Comparison of ENCODE assay signal across 9 cellular contexts in the genomic region with DNA sequence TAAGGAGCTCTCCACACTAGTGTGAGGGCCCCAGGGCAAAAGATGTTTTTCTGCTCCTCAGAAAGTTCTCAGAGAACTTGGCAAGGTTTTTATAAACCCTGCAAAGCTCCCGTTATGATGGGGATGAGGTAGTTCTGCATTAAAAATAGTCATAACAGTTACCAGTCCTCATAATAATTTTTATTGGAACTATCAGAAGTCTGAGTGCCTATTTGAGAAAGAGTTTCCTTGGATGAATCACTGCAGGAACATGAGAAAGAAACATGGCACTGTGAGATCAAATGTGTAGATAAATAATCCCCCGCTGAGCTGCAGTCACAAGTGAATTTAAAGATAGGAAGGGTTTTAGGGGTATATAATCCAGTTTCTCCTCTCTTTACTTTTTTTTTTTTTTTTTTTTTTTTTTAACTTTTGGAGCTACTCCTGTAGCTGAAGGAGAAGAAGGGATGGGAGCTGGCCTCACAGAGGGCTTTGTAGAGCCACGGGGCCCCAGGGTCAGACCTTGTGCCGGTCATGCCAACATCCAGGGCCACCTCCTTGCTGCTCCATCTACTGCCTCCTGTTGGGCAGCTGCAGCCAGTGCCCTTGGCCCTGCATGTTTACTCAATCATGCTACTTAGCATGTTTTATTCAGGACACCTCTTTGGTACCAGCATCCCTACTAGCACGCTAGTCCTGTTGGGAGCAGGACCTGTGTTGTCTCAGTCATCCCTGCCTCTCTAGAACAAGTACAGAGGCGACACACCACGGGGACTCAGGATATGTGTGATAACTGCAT. TPM values are rescaled to one million over a fixed set of nuclear protein-coding genes. Genes with fewer than 3 reads are reported as not detected.
DNase-seq lines count a peak whose midpoint lies in the region; ATAC-seq and TF ChIP-seq lines count a peak whose summit lies in the region.
"Had no signal": no experiment of that assay in that cellular context is flagged by ENCODE, and none has a peak within 500 bp of the region (broad histone marks: within the 10 kb centered on the region; RNA-seq: fewer than 3 reads in every experiment).

No MANE protein-coding gene starts in this region.

- no peak overlapping the region for H3K4me3 ChIP-seq in fibroblast of the aortic adventitia (ENCODE audit: low read depth, low read length)
- no peak overlapping the region for H3K4me3 ChIP-seq in upper lobe of left lung

- peak overlapping the region; percentile 99 for H3K27ac Mint-ChIP-seq in activated naive CD4-positive, alpha-beta T cell treated with anti-CD3 and anti-CD28 coated beads, Interleukin-2, amount 50 U/mL, for 24 hours
- peak overlapping the region; percentile 96 for H3K27ac Mint-ChIP-seq in activated CD8-positive, alpha-beta T cell treated with anti-CD3 and anti-CD28 coated beads for 36 hours

- TF ChIP-seq CTCF in activated CD8-positive, alpha-beta T cell treated with anti-CD3 and anti-CD28 coated beads for 36 hours (IDR thresholded peaks at IDR 0.05), result peak; percentile 51
- TF ChIP-seq CTCF in fibroblast of the aortic adventitia (IDR thresholded peaks at IDR 0.05; ENCODE audit: insufficient read depth, low read length) (no peak), upper lobe of left lung (IDR thresholded peaks at IDR 0.05) (no peak)

- no peaks in the 10 kb centered on the region for H3K9me3 Mint-ChIP-seq in activated naive CD4-positive, alpha-beta T cell treated with anti-CD3 and anti-CD28 coated beads, Interleukin-2, amount 50 U/mL, for 24 hours
- H3K9me3 Mint-ChIP-seq in activated CD8-positive, alpha-beta T cell treated with anti-CD3 and anti-CD28 coated beads for 36 hours, result no peaks in the 10 kb centered on the region

- no peaks in the 10 kb centered on the region for H3K27me3 Mint-ChIP-seq in activated naive CD4-positive, alpha-beta T cell treated with anti-CD3 and anti-CD28 coated beads, Interleukin-2, amount 50 U/mL, for 24 hours
- H3K27me3 Mint-ChIP-seq in activated CD8-positive, alpha-beta T cell treated with anti-CD3 and anti-CD28 coated beads for 36 hours, result no peaks in the 10 kb centered on the region

- peaks cover 51 to 67% (median 54%) of the 10 kb centered on the region in 4 donors for H3K4me1 ChIP-seq in upper lobe of left lung

- H3K36me3 Mint-ChIP-seq in activated naive CD4-positive, alpha-beta T cell treated with anti-CD3 and anti-CD28 coated beads, Interleukin-2, amount 50 U/mL, for 24 hours, result peaks cover 29% of the 10 kb centered on the region
- H3K36me3 Mint-ChIP-seq in activated CD8-positive, alpha-beta T cell treated with anti-CD3 and anti-CD28 coated beads for 36 hours (ENCODE audit: low read depth), result peaks cover 86% of the 10 kb centered on the region

- no peak for TF ChIP-seq EP300 in upper lobe of left lung (IDR thresholded peaks at IDR 0.05)

- no peaks in the 10 kb centered on the region for H3K36me3 ChIP-seq in upper lobe of left lung

- WGBS in upper lobe of left lung, 2 donors, result 79 to 83% methylated on average over 7 of the region's 7 CpGs

- H3K9me3 ChIP-seq in upper lobe of left lung, result no peaks in the 10 kb centered on the region

- H3K27me3 ChIP-seq in upper lobe of left lung, result no peaks in the 10 kb centered on the region

- no peak for TF ChIP-seq POLR2A in upper lobe of left lung (IDR thresholded peaks at IDR 0.05)

- DNase-seq in activated naive CD4-positive, alpha-beta T cell (lab: John Stamatoyannopoulos, UW), result no peak
- peak; percentile 47 for DNase-seq in activated CD8-positive, alpha-beta T cell treated with anti-CD3 and anti-CD28 coated beads for 36 hours
- peak; percentile 45 for DNase-seq in fibroblast of the aortic adventitia (ENCODE audit: low read depth)
- no peak for DNase-seq in upper lobe of left lung
- DNase-seq in hepatic stellate cell (ENCODE audit: low spot score), result no peak
- DNase-seq in NCI-H2227 treated with DMSO at 0.1 percent for 48 hours (lab: John Stamatoyannopoulos, UW), result no peak
- DNase-seq: NCI-H1105 had no signal

- peak overlapping the region in 3 of 4 donors; percentile 13 to 31 (median 20) for H3K27ac ChIP-seq in upper lobe of left lung

- H3K4me3 Mint-ChIP-seq in activated naive CD4-positive, alpha-beta T cell treated with anti-CD3 and anti-CD28 coated beads, Interleukin-2, amount 50 U/mL, for 24 hours, result peak overlapping the region; percentile 84
- peak overlapping the region; percentile 68 for H3K4me3 Mint-ChIP-seq in activated CD8-positive, alpha-beta T cell treated with anti-CD3 and anti-CD28 coated beads for 36 hours

- no peak for ATAC-seq in activated CD8-positive, alpha-beta T cell treated with anti-CD3 and anti-CD28 coated beads for 36 hours
- ATAC-seq in upper lobe of left lung (ENCODE audit: low FRiP score in 2 of 2) (no peak), GM18498 (IDR thresholded peaks at IDR 0.05; ENCODE audit: unreplicated experiment) (no peak)

- peaks cover 95% of the 10 kb centered on the region for H3K4me1 Mint-ChIP-seq in activated naive CD4-positive, alpha-beta T cell treated with anti-CD3 and anti-CD28 coated beads, Interleukin-2, amount 50 U/mL, for 24 hours
- peaks cover 94% of the 10 kb centered on the region for H3K4me1 Mint-ChIP-seq in activated CD8-positive, alpha-beta T cell treated with anti-CD3 and anti-CD28 coated beads for 36 hours (ENCODE audit: low read depth)

- intact Hi-C loops in activated CD8-positive, alpha-beta T cell treated with anti-CD3 and anti-CD28 coated beads for 36 hours (cut with micrococcal nuclease), result loop anchor here (5.0 kb wide), 1 partner anchor 37 kb away; the partner anchor contains the start of gene EVL

- CTCF ChIA-PET in activated CD8-positive, alpha-beta T cell treated with anti-CD3 and anti-CD28 coated beads for 36 hours (lab: Charles Lee), result interaction anchor here (1.5 to 29.8 kb wide), 5 partner anchors 11 to 122 kb away, joined by 7 to 913 read pairs (median 14); partner anchors contain the start of gene EVL

- POLR2A ChIA-PET in activated CD8-positive, alpha-beta T cell treated with anti-CD3 and anti-CD28 coated beads for 36 hours (lab: Charles Lee), result interaction anchor here (0.8 to 27.2 kb wide), 6 partner anchors 11 to 131 kb away, joined by 3 to 840 read pairs (median 7); partner anchors contain the start of gene EVL

RNA-seq across cellular contexts. Expression of gene EVL, which starts 39.5 kb away (rescaled TPM):
- 100 to 1,000 TPM; 340 to 351 TPM for total RNA-seq in activated CD8-positive, alpha-beta T cell treated with anti-CD3 and anti-CD28 coated beads for 36 hours
- 14.4 and 19.5 TPM in 2 replicates for total RNA-seq in fibroblast of the aortic adventitia (ENCODE audit: low replicate concordance)
- 100 to 1,000 TPM in 5 of 6 donors, 10 to 100 TPM in 1; 69.6 to 222 (median 140) TPM for total RNA-seq in upper lobe of left lung

RNA-seq across cellular contexts. Expression of gene DEGS2, which starts 54.7 kb away (rescaled TPM):
- 1 to 10 TPM; 2.6 to 3.1 TPM for total RNA-seq in activated CD8-positive, alpha-beta T cell treated with anti-CD3 and anti-CD28 coated beads for 36 hours
- total RNA-seq in fibroblast of the aortic adventitia (ENCODE audit: low replicate concordance), result 0.16 TPM in 1 of 2 replicates, not detected in the other
- 10 to 100 TPM in 1 of 6 donors, 1 to 10 TPM in 5; 2.0 to 19.9 (median 5.4) TPM for total RNA-seq in upper lobe of left lung

Comparison
In these comparisons a context has a peak if more than half of its experiments do, and no peak if none do; other contexts are left out.
1. DNase-seq: peak in activated CD8-positive, alpha-beta T cell treated with anti-CD3 and anti-CD28 coated beads for 36 hours (single experiment) and fibroblast of the aortic adventitia (single experiment); none in activated naive CD4-positive, alpha-beta T cell (0 of 4), upper lobe of left lung (0 of 2), hepatic stellate cell (single experiment) and NCI-H2227 treated with DMSO at 0.1 percent for 48 hours (single experiment).